ENCODE assay signal across 10 cellular contexts in genomic region chr9:110125207-110125751, GRCh38.
DNase-seq lines count a peak whose midpoint lies in the region; TF ChIP-seq lines count a peak whose summit lies in the region.
"Had no signal": no experiment of that assay in that cellular context is flagged by ENCODE, and none has a peak within 500 bp of the region (broad histone marks: within the 10 kb centered on the region; RNA-seq: fewer than 3 reads in every experiment).

No MANE protein-coding gene starts in this region.

- H3K4me1 ChIP-seq in liver (ENCODE audit: control insufficient read depth in 4 of 4, insufficient read depth in 4 of 4, low read length in 3 of 4): peaks cover 4 to 32% (median 18%) of the 10 kb centered on the region in 4 donors

- H3K27ac ChIP-seq in liver (ENCODE audit: low read depth in 1 of 2, low read length in 2 of 2) (peak overlapping the region; percentile 31 to 45), temporal lobe (ENCODE audit: low read depth, low read length) (peak overlapping the region; percentile 42)

- H3K9me3 ChIP-seq in liver (ENCODE audit: control insufficient read depth in 4 of 4, low read length in 3 of 4): no peaks in the 10 kb centered on the region

- 25% methylated on average over 16 of the region's 16 CpGs for WGBS in liver

- no peaks in the 10 kb centered on the region for H3K36me3 ChIP-seq in liver (ENCODE audit: control insufficient read depth in 4 of 4, insufficient read depth in 3 of 4, low read depth in 1 of 4, low read length in 3 of 4)

- TF ChIP-seq RAD21 in Ishikawa (IDR thresholded peaks at IDR 0.05; ENCODE audit: low read depth): no peak
- TF ChIP-seq RAD21 in liver (IDR thresholded peaks at IDR 0.05): peak in 1 of 2 donors; percentile 74

- H3K27me3 ChIP-seq in liver (ENCODE audit: control insufficient read depth in 4 of 4, insufficient read depth in 4 of 4, low read length in 3 of 4): no peaks in the 10 kb centered on the region

- no peak overlapping the region for H3K4me3 ChIP-seq in liver (ENCODE audit: low read depth in 1 of 3, low read length in 3 of 3)
- H3K4me3 ChIP-seq: skin epidermis had no signal

- no peak overlapping the region for H3K9ac ChIP-seq in liver (ENCODE audit: low read depth in 1 of 2, low read length in 2 of 2)

- TF ChIP-seq EP300 in Ishikawa (IDR thresholded peaks at IDR 0.05; ENCODE audit: borderline replicate concordance): no peak

- no peak for TF ChIP-seq CTCF in liver (IDR thresholded peaks at IDR 0.05; ENCODE audit: low read depth, low read length, missing input control)

- DNase-seq in cerebellum (ENCODE audit: low spot score) (peak; percentile 8), NCI-H2171 treated with DMSO at 0.1 percent for 48 hours (lab: John Stamatoyannopoulos, UW) (no peak), DMS114 treated with DMSO at 0.1 percent for 48 hours (lab: John Stamatoyannopoulos, UW; ENCODE audit: unreplicated experiment) (no peak), DMS53 (lab: John Stamatoyannopoulos, UW) (no peak)
- no peak for DNase-seq in NK-92 treated with Interleukin-12 subunit alpha and Interleukin-12 subunit beta, amount 100 ng/mL, for 24 hours (lab: John Stamatoyannopoulos, UW)
- DNase-seq: NCI-H1417 treated with DMSO at 0.1 percent for 48 hours had no signal

TF ChIP-seq in Ishikawa, 13 proteins besides CTCF, POLR2A, EP300 and RAD21:
- TF ChIP-seq MAX (IDR thresholded peaks at IDR 0.05): peak; percentile 46; the same call in 1 of the 2 replicates
- no peak for TF ChIP-seq FOXM1 (IDR thresholded peaks at IDR 0.05; ENCODE audit: borderline replicate concordance, low read depth)
- peak; percentile 45 for TF ChIP-seq TEAD4 (IDR thresholded peaks at IDR 0.05)

TF ChIP-seq in liver, 16 proteins besides CTCF, POLR2A, EP300 and RAD21:
- TF ChIP-seq TAF1 (conservative IDR thresholded peaks at IDR 0.05) (peak; percentile 25), YY1 (IDR thresholded peaks at IDR 0.05) (peak; percentile 52), FOXA1 (IDR thresholded peaks at IDR 0.05) (peak; percentile 4), HNF4A (conservative IDR thresholded peaks at IDR 0.05) (peak; percentile 93 to 95), JUND (IDR thresholded peaks at IDR 0.05) (peak; percentile 89 to 91), RXRA (IDR thresholded peaks at IDR 0.05) (peak; percentile 85 to 90), HNF4G (IDR thresholded peaks at IDR 0.05) (peak; percentile 96), ATF3 (IDR thresholded peaks at IDR 0.05) (peak; percentile 73), MAX (IDR thresholded peaks at IDR 0.05) (peak; percentile 68), ZBTB33 (IDR thresholded peaks at IDR 0.05) (peak; percentile 64), EGR1 (IDR thresholded peaks at IDR 0.05; ENCODE audit: low read depth in 2 of 2) (no peak), NR2F2 (IDR thresholded peaks at IDR 0.05) (peak; percentile 92), SP1 (IDR thresholded peaks at IDR 0.05) (peak; percentile 92), FOXA2 (IDR thresholded peaks at IDR 0.05) (no peak), GABPA (IDR thresholded peaks at IDR 0.05 in 1 of 2, conservative IDR thresholded peaks at IDR 0.05 in 1 of 2) (no peak)
- TF ChIP-seq, protein P1, sequence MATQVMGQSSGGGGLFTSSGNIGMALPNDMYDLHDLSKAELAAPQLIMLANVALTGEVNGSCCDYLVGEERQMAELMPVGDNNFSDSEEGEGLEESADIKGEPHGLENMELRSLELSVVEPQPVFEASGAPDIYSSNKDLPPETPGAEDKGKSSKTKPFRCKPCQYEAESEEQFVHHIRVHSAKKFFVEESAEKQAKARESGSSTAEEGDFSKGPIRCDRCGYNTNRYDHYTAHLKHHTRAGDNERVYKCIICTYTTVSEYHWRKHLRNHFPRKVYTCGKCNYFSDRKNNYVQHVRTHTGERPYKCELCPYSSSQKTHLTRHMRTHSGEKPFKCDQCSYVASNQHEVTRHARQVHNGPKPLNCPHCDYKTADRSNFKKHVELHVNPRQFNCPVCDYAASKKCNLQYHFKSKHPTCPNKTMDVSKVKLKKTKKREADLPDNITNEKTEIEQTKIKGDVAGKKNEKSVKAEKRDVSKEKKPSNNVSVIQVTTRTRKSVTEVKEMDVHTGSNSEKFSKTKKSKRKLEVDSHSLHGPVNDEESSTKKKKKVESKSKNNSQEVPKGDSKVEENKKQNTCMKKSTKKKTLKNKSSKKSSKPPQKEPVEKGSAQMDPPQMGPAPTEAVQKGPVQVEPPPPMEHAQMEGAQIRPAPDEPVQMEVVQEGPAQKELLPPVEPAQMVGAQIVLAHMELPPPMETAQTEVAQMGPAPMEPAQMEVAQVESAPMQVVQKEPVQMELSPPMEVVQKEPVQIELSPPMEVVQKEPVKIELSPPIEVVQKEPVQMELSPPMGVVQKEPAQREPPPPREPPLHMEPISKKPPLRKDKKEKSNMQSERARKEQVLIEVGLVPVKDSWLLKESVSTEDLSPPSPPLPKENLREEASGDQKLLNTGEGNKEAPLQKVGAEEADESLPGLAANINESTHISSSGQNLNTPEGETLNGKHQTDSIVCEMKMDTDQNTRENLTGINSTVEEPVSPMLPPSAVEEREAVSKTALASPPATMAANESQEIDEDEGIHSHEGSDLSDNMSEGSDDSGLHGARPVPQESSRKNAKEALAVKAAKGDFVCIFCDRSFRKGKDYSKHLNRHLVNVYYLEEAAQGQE (IDR thresholded peaks at IDR 0.05): peak; percentile 80
